ENCODE assay signal across 1 cellular context in genomic region chr7:28533731-28534531, GRCh38.
TF ChIP-seq lines count a peak whose summit lies in the region.

No MANE protein-coding gene starts in this region.

TF ChIP-seq in HepG2, 621 proteins besides CTCF, POLR2A, EP300 and RAD21 (continued from another document):
- TF ChIP-seq ARID3A (IDR thresholded peaks at IDR 0.05; ENCODE audit: low read depth, low read length) = no peak
- no peak for TF ChIP-seq ZSCAN20 (CRISPR knock-in tag; IDR thresholded peaks at IDR 0.05; ENCODE audit: borderline replicate concordance)
- no peak for TF ChIP-seq SETDB1 (CRISPR knock-in tag; IDR thresholded peaks at IDR 0.05; ENCODE audit: borderline replicate concordance)
- no peak for TF ChIP-seq ZFP1 (CRISPR knock-in tag; IDR thresholded peaks at IDR 0.05)
- no peak for TF ChIP-seq ZNF616 (CRISPR knock-in tag; IDR thresholded peaks at IDR 0.05; ENCODE audit: low read depth)
- no peak for TF ChIP-seq CSRNP1 (CRISPR knock-in tag; IDR thresholded peaks at IDR 0.05)
